In genomic region chr3:181572432-181572831, GRCh38 we compare ENCODE assay signal across 22 cellular contexts.
DNase-seq lines count a peak whose midpoint lies in the region; ATAC-seq and TF ChIP-seq lines count a peak whose summit lies in the region.
"Had no signal": no experiment of that assay in that cellular context is flagged by ENCODE, and none has a peak within 500 bp of the region (broad histone marks: within the 10 kb centered on the region; RNA-seq: fewer than 3 reads in every experiment).

No MANE protein-coding gene starts in this region.

- H3K9me3 Mint-ChIP-seq in activated T-helper 1 cell treated with anti-CD3 and anti-CD28 coated beads, Interleukin-12 subunit alpha, Interleukin-12 subunit beta, Interleukin-2, Interleukin-4 antibody, amounts not matched to agents 30 ng/mL and 10 ng/mL and 1 ng/mL, durations not matched to agents 14 hours and 24 hours and 36 hours: no peaks in the 10 kb centered on the region
- H3K9me3 Mint-ChIP-seq: CD4-positive, alpha-beta T cell had no signal

- peaks cover 72% of the 10 kb centered on the region for H3K4me1 ChIP-seq in OCI-LY1 (ENCODE audit: insufficient read depth, low read length, severe bottlenecking)
- H3K4me1 ChIP-seq: A549; BLaER1 treated with 17β-estradiol and CSF1 and Interleukin-3, amounts not matched to agents 10 nM and 100 nM; Caco-2 had no signal

- H3K36me3 ChIP-seq in OCI-LY1 (ENCODE audit: insufficient read depth, low read length): no peaks in the 10 kb centered on the region
- H3K36me3 ChIP-seq: BLaER1 treated with 17β-estradiol and CSF1 and Interleukin-3, amounts not matched to agents 10 nM and 100 nM had no signal

- 0 out of 2 replicates have a peak overlapping the region, but pooled peaks have one; percentile 7 for H3K9ac ChIP-seq in OCI-LY1 (ENCODE audit: low read length)
- H3K9ac ChIP-seq: BLaER1 treated with 17β-estradiol and CSF1 and Interleukin-3, amounts not matched to agents 10 nM and 100 nM had no signal

- no peaks in the 10 kb centered on the region for H4K20me1 ChIP-seq in OCI-LY1 (ENCODE audit: insufficient read depth, low read length)
- H4K20me1 ChIP-seq: BLaER1 treated with 17β-estradiol and CSF1 and Interleukin-3, amounts not matched to agents 10 nM and 100 nM had no signal

- H2AFZ ChIP-seq in OCI-LY1 (ENCODE audit: low read length): no peak overlapping the region

- H3K4me3 Mint-ChIP-seq in activated T-helper 1 cell treated with anti-CD3 and anti-CD28 coated beads, Interleukin-12 subunit alpha, Interleukin-12 subunit beta, Interleukin-2, Interleukin-4 antibody, amounts not matched to agents 30 ng/mL and 10 ng/mL and 1 ng/mL, durations not matched to agents 14 hours and 24 hours and 36 hours: no peak overlapping the region
- H3K4me3 Mint-ChIP-seq: B cell; CD4-positive, alpha-beta T cell; CD8-positive, alpha-beta T cell had no signal

- H3K36me3 Mint-ChIP-seq in activated T-helper 1 cell treated with anti-CD3 and anti-CD28 coated beads, Interleukin-12 subunit alpha, Interleukin-12 subunit beta, Interleukin-2, Interleukin-4 antibody, amounts not matched to agents 30 ng/mL and 10 ng/mL and 1 ng/mL, durations not matched to agents 14 hours and 24 hours and 36 hours (ENCODE audit: low read depth): no peaks in the 10 kb centered on the region
- H3K36me3 Mint-ChIP-seq: CD8-positive, alpha-beta T cell had no signal

- DNase-seq in inferior parietal cortex (ENCODE audit: extremely low spot score) (peak; percentile 47), substantia nigra (lab: John Stamatoyannopoulos, UW) (no peak), DMS153 (lab: John Stamatoyannopoulos, UW) (no peak)
- no peak for DNase-seq in activated T-helper 1 cell treated with anti-CD3 and anti-CD28 coated beads, Interleukin-12 subunit alpha, Interleukin-12 subunit beta, Interleukin-2, Interleukin-4 antibody, amounts not matched to agents 30 ng/mL and 10 ng/mL and 1 ng/mL, durations not matched to agents 14 hours and 24 hours and 36 hours (ENCODE audit: low spot score)
- DNase-seq: AML-193; Caco-2; Calu3; CD4-positive, alpha-beta T cell; CD8-positive, alpha-beta T cell; DMS53; DMS79; DND-41; EL; GDM1 had no signal

- no peaks in the 10 kb centered on the region for H3K9me3 ChIP-seq in OCI-LY1 (ENCODE audit: low read length)
- H3K9me3 ChIP-seq: A549; BLaER1 treated with 17β-estradiol and CSF1 and Interleukin-3, amounts not matched to agents 10 nM and 100 nM; Caco-2 had no signal

- H3K79me2 ChIP-seq in OCI-LY1 (ENCODE audit: insufficient read depth, low read length): no peaks in the 10 kb centered on the region

- H3K27me3 Mint-ChIP-seq in activated T-helper 1 cell treated with anti-CD3 and anti-CD28 coated beads, Interleukin-12 subunit alpha, Interleukin-12 subunit beta, Interleukin-2, Interleukin-4 antibody, amounts not matched to agents 30 ng/mL and 10 ng/mL and 1 ng/mL, durations not matched to agents 14 hours and 24 hours and 36 hours (ENCODE audit: insufficient read depth): no peaks in the 10 kb centered on the region
- H3K27me3 Mint-ChIP-seq: B cell; CD4-positive, alpha-beta T cell had no signal

- no peak overlapping the region for H3K27ac Mint-ChIP-seq in activated T-helper 1 cell treated with anti-CD3 and anti-CD28 coated beads, Interleukin-12 subunit alpha, Interleukin-12 subunit beta, Interleukin-2, Interleukin-4 antibody, amounts not matched to agents 30 ng/mL and 10 ng/mL and 1 ng/mL, durations not matched to agents 14 hours and 24 hours and 36 hours
- H3K27ac Mint-ChIP-seq: B cell; CD4-positive, alpha-beta T cell; CD8-positive, alpha-beta T cell had no signal

- H3K9me2 ChIP-seq in OCI-LY1 (ENCODE audit: low read depth, low read length): no peaks in the 10 kb centered on the region

- H3K27ac ChIP-seq in OCI-LY1 (ENCODE audit: low read depth, low read length, poor library complexity, severe bottlenecking): peak overlapping the region; percentile 44
- H3K27ac ChIP-seq in substantia nigra (ENCODE audit: low read depth, low read length, poor library complexity, severe bottlenecking): peak overlapping the region; percentile 53
- H3K27ac ChIP-seq: 22Rv1; A549; BLaER1 treated with 17β-estradiol and CSF1 and Interleukin-3, amounts not matched to agents 10 nM and 100 nM; C4-2B had no signal

- H3K4me2 ChIP-seq in OCI-LY1 (ENCODE audit: low read length): peak overlapping the region; percentile 48
- H3K4me2 ChIP-seq: A549; BLaER1 treated with 17β-estradiol and CSF1 and Interleukin-3, amounts not matched to agents 10 nM and 100 nM had no signal

- H3F3A ChIP-seq in OCI-LY1 (ENCODE audit: insufficient read depth, low read length): no peaks in the 10 kb centered on the region

- TF ChIP-seq CTCF in OCI-LY1 (IDR thresholded peaks at IDR 0.05; ENCODE audit: low read length): no peak

- no peaks in the 10 kb centered on the region for H3K4me1 Mint-ChIP-seq in activated T-helper 1 cell treated with anti-CD3 and anti-CD28 coated beads, Interleukin-12 subunit alpha, Interleukin-12 subunit beta, Interleukin-2, Interleukin-4 antibody, amounts not matched to agents 30 ng/mL and 10 ng/mL and 1 ng/mL, durations not matched to agents 14 hours and 24 hours and 36 hours (ENCODE audit: low read depth)
- H3K4me1 Mint-ChIP-seq: B cell had no signal

- ATAC-seq in GM19452 (IDR thresholded peaks at IDR 0.05; ENCODE audit: unreplicated experiment): no peak
- ATAC-seq: A549; CD8-positive, alpha-beta T cell; GM12878 had no signal

- no peaks in the 10 kb centered on the region for H3K27me3 ChIP-seq in OCI-LY1 (ENCODE audit: insufficient read depth, low read length)
- H3K27me3 ChIP-seq: BLaER1 treated with 17β-estradiol and CSF1 and Interleukin-3, amounts not matched to agents 10 nM and 100 nM had no signal

- intact Hi-C loops in activated T-helper 1 cell treated with anti-CD3 and anti-CD28 coated beads, Interleukin-12 subunit alpha, Interleukin-12 subunit beta, Interleukin-2, Interleukin-4 antibody, amounts not matched to agents 30 ng/mL and 10 ng/mL and 1 ng/mL, durations not matched to agents 14 hours and 24 hours and 36 hours (cut with micrococcal nuclease): no loop called here

- H3K4me3 ChIP-seq in OCI-LY1 (ENCODE audit: low read depth, low read length, poor library complexity, severe bottlenecking): no peak overlapping the region
- H3K4me3 ChIP-seq: A549; BLaER1 treated with 17β-estradiol and CSF1 and Interleukin-3, amounts not matched to agents 10 nM and 100 nM; GM12878 had no signal
